In the genomic region with DNA sequence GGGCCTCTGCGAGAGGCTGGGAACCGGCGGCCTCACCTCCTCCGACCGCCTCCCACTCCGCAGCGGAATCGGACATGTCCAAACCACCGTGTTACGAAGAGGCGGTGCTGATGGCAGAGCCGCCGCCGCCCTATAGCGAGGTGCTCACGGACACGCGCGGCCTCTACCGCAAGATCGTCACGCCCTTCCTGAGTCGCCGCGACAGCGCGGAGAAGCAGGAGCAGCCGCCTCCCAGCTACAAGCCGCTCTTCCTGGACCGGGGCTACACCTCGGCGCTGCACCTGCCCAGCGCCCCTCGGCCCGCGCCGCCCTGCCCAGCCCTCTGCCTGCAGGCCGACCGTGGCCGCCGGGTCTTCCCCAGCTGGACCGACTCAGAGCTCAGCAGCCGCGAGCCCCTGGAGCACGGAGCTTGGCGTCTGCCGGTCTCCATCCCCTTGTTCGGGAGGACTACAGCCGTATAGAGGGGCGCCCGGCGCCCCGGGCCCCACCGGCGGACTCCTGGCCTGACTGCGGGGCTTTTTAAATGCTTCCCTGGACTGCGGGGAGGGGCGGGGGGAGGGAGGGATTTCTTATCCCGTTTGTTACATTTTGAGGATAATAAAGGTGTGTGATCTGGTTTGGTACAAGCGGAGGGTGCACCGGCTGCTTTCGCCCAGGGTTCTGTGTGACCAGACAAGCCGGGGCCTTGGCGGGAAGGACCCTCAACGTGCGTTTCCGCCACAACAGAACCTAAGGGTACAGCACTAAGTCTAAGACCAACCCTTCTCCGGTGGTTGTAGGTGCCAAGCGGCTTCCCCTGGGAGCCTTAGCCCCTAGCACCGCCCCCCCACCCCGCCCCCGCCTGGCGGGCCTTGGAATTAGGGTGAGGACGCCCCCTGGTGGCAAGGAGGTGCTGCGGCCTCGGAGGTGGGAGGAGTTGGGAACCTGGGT, we compare ENCODE assay signal across 1 cellular context.
TF ChIP-seq lines count a peak whose summit lies in the region.

No MANE protein-coding gene starts in this region.

TF ChIP-seq in Ishikawa, 13 proteins besides CTCF, POLR2A, EP300 and RAD21:
- TF ChIP-seq, protein P1, sequence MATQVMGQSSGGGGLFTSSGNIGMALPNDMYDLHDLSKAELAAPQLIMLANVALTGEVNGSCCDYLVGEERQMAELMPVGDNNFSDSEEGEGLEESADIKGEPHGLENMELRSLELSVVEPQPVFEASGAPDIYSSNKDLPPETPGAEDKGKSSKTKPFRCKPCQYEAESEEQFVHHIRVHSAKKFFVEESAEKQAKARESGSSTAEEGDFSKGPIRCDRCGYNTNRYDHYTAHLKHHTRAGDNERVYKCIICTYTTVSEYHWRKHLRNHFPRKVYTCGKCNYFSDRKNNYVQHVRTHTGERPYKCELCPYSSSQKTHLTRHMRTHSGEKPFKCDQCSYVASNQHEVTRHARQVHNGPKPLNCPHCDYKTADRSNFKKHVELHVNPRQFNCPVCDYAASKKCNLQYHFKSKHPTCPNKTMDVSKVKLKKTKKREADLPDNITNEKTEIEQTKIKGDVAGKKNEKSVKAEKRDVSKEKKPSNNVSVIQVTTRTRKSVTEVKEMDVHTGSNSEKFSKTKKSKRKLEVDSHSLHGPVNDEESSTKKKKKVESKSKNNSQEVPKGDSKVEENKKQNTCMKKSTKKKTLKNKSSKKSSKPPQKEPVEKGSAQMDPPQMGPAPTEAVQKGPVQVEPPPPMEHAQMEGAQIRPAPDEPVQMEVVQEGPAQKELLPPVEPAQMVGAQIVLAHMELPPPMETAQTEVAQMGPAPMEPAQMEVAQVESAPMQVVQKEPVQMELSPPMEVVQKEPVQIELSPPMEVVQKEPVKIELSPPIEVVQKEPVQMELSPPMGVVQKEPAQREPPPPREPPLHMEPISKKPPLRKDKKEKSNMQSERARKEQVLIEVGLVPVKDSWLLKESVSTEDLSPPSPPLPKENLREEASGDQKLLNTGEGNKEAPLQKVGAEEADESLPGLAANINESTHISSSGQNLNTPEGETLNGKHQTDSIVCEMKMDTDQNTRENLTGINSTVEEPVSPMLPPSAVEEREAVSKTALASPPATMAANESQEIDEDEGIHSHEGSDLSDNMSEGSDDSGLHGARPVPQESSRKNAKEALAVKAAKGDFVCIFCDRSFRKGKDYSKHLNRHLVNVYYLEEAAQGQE (IDR thresholded peaks at IDR 0.05; ENCODE audit: low read depth) = no peak
- TF ChIP-seq, protein P2, sequence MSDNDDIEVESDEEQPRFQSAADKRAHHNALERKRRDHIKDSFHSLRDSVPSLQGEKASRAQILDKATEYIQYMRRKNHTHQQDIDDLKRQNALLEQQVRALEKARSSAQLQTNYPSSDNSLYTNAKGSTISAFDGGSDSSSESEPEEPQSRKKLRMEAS (IDR thresholded peaks at IDR 0.05) = no peak
- TF ChIP-seq CREB1 (IDR thresholded peaks at IDR 0.05; ENCODE audit: low read depth) (no peak), YY1 (IDR thresholded peaks at IDR 0.05; ENCODE audit: low read depth) (no peak), TEAD4 (IDR thresholded peaks at IDR 0.05) (peak; percentile 29; the same call in 1 of the 2 replicates), TCF12 (IDR thresholded peaks at IDR 0.05; ENCODE audit: low read depth) (no peak; the same call in 1 of the 2 replicates), ZBTB7A (IDR thresholded peaks at IDR 0.05; ENCODE audit: low read depth) (no peak; the same call in 1 of the 2 replicates), FOXM1 (IDR thresholded peaks at IDR 0.05; ENCODE audit: borderline replicate concordance, low read depth) (no peak), EGR1 (IDR thresholded peaks at IDR 0.05) (peak; percentile 85), TAF1 (IDR thresholded peaks at IDR 0.05; ENCODE audit: low read depth) (no peak), CEBPB (IDR thresholded peaks at IDR 0.05) (no peak), NFIC (IDR thresholded peaks at IDR 0.05) (no peak)
- TF ChIP-seq, protein P3, sequence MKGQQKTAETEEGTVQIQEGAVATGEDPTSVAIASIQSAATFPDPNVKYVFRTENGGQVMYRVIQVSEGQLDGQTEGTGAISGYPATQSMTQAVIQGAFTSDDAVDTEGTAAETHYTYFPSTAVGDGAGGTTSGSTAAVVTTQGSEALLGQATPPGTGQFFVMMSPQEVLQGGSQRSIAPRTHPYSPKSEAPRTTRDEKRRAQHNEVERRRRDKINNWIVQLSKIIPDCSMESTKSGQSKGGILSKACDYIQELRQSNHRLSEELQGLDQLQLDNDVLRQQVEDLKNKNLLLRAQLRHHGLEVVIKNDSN (IDR thresholded peaks at IDR 0.05) = 0 out of 2 replicates have a peak, but pooled peaks have one; percentile 5
